Comparison of ENCODE assay signal across 23 cellular contexts in genomic region chr6:43788305-43788704, GRCh38.
"Had no signal": no experiment of that assay in that cellular context is flagged by ENCODE, and none has a peak within 500 bp of the region (broad histone marks: within the 10 kb centered on the region; RNA-seq: fewer than 3 reads in every experiment).

No MANE protein-coding gene starts in this region.

- H3K27me3 ChIP-seq: esophagus squamous epithelium, gastroesophageal sphincter, heart left ventricle, spleen, upper lobe of left lung had no signal

- FAIRE-seq: bronchial epithelial cell, TTC549 had no signal

- H3K27ac ChIP-seq: coronary artery, esophagus squamous epithelium, gastroesophageal sphincter, heart left ventricle, spleen, upper lobe of left lung had no signal

- H3K4me3 ChIP-seq: coronary artery, esophagus squamous epithelium, gastroesophageal sphincter, heart left ventricle, lung, spleen, upper lobe of left lung had no signal

- H3K9me3 ChIP-seq: esophagus squamous epithelium, gastroesophageal sphincter, heart left ventricle, spleen, upper lobe of left lung had no signal

- DNase-seq: activated B cell treated with CpG ODN at 0.5 μM for 24 hours; activated CD4-positive, alpha-beta T cell treated with anti-CD3 and anti-CD28 coated beads for 36 hours; activated CD4-positive, alpha-beta T cell treated with anti-CD3 and anti-CD28 coated beads, Interleukin-2, amount 50 U/mL, for 48 hours; activated naive CD4-positive, alpha-beta T cell treated with Interleukin-2 at 50 U/mL for 16 hours; activated naive CD8-positive, alpha-beta T cell treated with anti-CD3 and anti-CD28 coated beads, Interleukin-2, amount 10 ng/mL, durations not matched to agents 7 days and 5 days; activated T-cell treated with anti-CD3 and anti-CD28 coated beads, Interleukin-2, amount 50 U/mL, for 48 hours; amniotic stem cell; cerebellar nuclear complex; esophagus squamous epithelium; islet precursor cell; naive thymus-derived CD4-positive, alpha-beta T cell; occipital lobe; spleen; stimulated activated CD4-positive, alpha-beta T cell treated with anti-CD3 and anti-CD28 coated beads, Interleukin-4, amount 100 ng/mL, for 24 hours; stimulated activated naive CD4-positive, alpha-beta T cell treated with Interleukin-2 at 50 U/mL for 16 hours; T-helper 1 cell; upper lobe of left lung had no signal

- ATAC-seq: activated CD4-positive, alpha-beta T cell treated with anti-CD3 and anti-CD28 coated beads for 36 hours; gastroesophageal sphincter; naive thymus-derived CD4-positive, alpha-beta T cell had no signal

- H3K4me1 ChIP-seq: gastroesophageal sphincter, upper lobe of left lung had no signal
